In genomic region chr16:30094541-30095165, GRCh38 we compare ENCODE assay signal across 9 cellular contexts. TPM values are rescaled to one million over a fixed set of nuclear protein-coding genes. Genes with fewer than 3 reads are reported as not detected.
DNase-seq lines count a peak whose midpoint lies in the region; ATAC-seq, FAIRE-seq and TF ChIP-seq lines count a peak whose summit lies in the region.
"Had no signal": no experiment of that assay in that cellular context is flagged by ENCODE, and none has a peak within 500 bp of the region (broad histone marks: within the 10 kb centered on the region; RNA-seq: fewer than 3 reads in every experiment).

No MANE protein-coding gene starts in this region.

- H3K4me1 Mint-ChIP-seq in GM23338: peaks cover 18% of the 10 kb centered on the region
- H3K4me1 Mint-ChIP-seq in activated naive CD8-positive, alpha-beta T cell treated with anti-CD3 and anti-CD28 coated beads, Interleukin-2, amount 50 U/mL, for 24 hours: peaks cover 49% of the 10 kb centered on the region

- ATAC-seq in GM23338 (no peak), HG02970 (IDR thresholded peaks at IDR 0.05; ENCODE audit: low FRiP score, unreplicated experiment) (no peak), GM19397 (IDR thresholded peaks at IDR 0.05; ENCODE audit: unreplicated experiment) (no peak)
- ATAC-seq in activated naive CD8-positive, alpha-beta T cell treated with anti-CD3 and anti-CD28 coated beads, Interleukin-2, amount 50 U/mL, for 24 hours: no peak

- dilution Hi-C loops in keratinocyte (cut with MboI; ENCODE audit: extremely low pct_ligation_motif_present, low sequenced_read_pairs): no loop called here

- no peak for TF ChIP-seq POLR2A in spleen (IDR thresholded peaks at IDR 0.05)

- 62 to 89% (median 79%) methylated on average over 3 to 11 of the region's 11 CpGs for WGBS in spleen, 5 donors

- DNase-seq in GM23338 (ENCODE audit: low spot score) (no peak), keratinocyte (ENCODE audit: low read depth, low spot score) (no peak), spleen (peak; percentile 84), cerebellar cortex (ENCODE audit: low spot score) (no peak)
- DNase-seq in activated naive CD8-positive, alpha-beta T cell treated with anti-CD3 and anti-CD28 coated beads, Interleukin-2, amount 50 U/mL, for 24 hours: no peak
- DNase-seq in stimulated activated naive CD4-positive, alpha-beta T cell treated with Interleukin-2 at 50 U/mL for 16 hours (lab: John Stamatoyannopoulos, UW): no peak

- peak overlapping the region; percentile 57 for H3K4me3 Mint-ChIP-seq in GM23338
- peak overlapping the region; percentile 80 for H3K4me3 Mint-ChIP-seq in activated naive CD8-positive, alpha-beta T cell treated with anti-CD3 and anti-CD28 coated beads, Interleukin-2, amount 50 U/mL, for 24 hours

- intact Hi-C loops in spleen (cut with DNase I; ENCODE audit: low total_unique reads): no loop called here

- H3K4me2 ChIP-seq in GM23338 (peak overlapping the region; percentile 86), keratinocyte (ENCODE audit: control insufficient read depth, extremely low read depth, insufficient read depth, low read depth, low read length) (peak overlapping the region; percentile 95)

- H3F3A ChIP-seq in GM23338 (replicated peaks; ENCODE audit: low read depth): peaks cover 40% of the 10 kb centered on the region

- peaks cover 30% of the 10 kb centered on the region for H3K9me3 Mint-ChIP-seq in GM23338
- H3K9me3 Mint-ChIP-seq in activated naive CD8-positive, alpha-beta T cell treated with anti-CD3 and anti-CD28 coated beads, Interleukin-2, amount 50 U/mL, for 24 hours: peaks cover 21% of the 10 kb centered on the region

- 0 out of 2 replicates have a peak, but pooled peaks cover 9% of the 10 kb centered on the region for H3K9me2 ChIP-seq in GM23338 (ENCODE audit: insufficient read depth)

- peaks cover 22% of the 10 kb centered on the region for H3K27me3 Mint-ChIP-seq in GM23338 (ENCODE audit: insufficient read depth, low read depth, poor library complexity)
- no peaks in the 10 kb centered on the region for H3K27me3 Mint-ChIP-seq in activated naive CD8-positive, alpha-beta T cell treated with anti-CD3 and anti-CD28 coated beads, Interleukin-2, amount 50 U/mL, for 24 hours

- H2AFZ ChIP-seq in GM23338 (no peak overlapping the region), keratinocyte (ENCODE audit: control insufficient read depth, low read length) (no peak overlapping the region)

- H3K79me2 ChIP-seq in GM23338 (replicated peaks; ENCODE audit: insufficient read depth): 0 out of 2 replicates have a peak, but pooled peaks cover 8% of the 10 kb centered on the region
- no peaks in the 10 kb centered on the region for H3K79me2 ChIP-seq in keratinocyte (ENCODE audit: control insufficient read depth, insufficient read depth, low read length)

- H3K27ac ChIP-seq in GM23338 (ENCODE audit: low read depth) (peak overlapping the region; percentile 90; the same call in 1 of the 2 replicates), keratinocyte (ENCODE audit: control insufficient read depth, insufficient read depth, low read length) (no peak overlapping the region), spleen (peak overlapping the region; percentile 91 to 98 (median 97))

- H3K36me3 ChIP-seq in GM23338 (ENCODE audit: insufficient read depth): no peaks in the 10 kb centered on the region; the same call in 1 of the 2 replicates
- no peaks in the 10 kb centered on the region for H3K36me3 ChIP-seq in keratinocyte (ENCODE audit: control insufficient read depth in 2 of 2, extremely low read depth in 1 of 2, insufficient read depth in 2 of 2, low read length in 2 of 2)
- peaks cover 0 to 25% (median 15%) of the 10 kb centered on the region in 6 donors for H3K36me3 ChIP-seq in spleen

- H3K9me3 ChIP-seq in keratinocyte (ENCODE audit: control insufficient read depth, low read depth, low read length): peaks cover 5% of the 10 kb centered on the region
- H3K9me3 ChIP-seq in spleen: peaks cover 5 to 34% (median 32%) of the 10 kb centered on the region in 8 donors

- H3K9me1 ChIP-seq in keratinocyte (ENCODE audit: control insufficient read depth, extremely low read depth, insufficient read depth, low read length): no peaks in the 10 kb centered on the region

- H3K27me3 ChIP-seq in GM23338 (ENCODE audit: insufficient read depth): 0 out of 2 replicates have a peak, but pooled peaks cover 3% of the 10 kb centered on the region
- no peaks in the 10 kb centered on the region for H3K27me3 ChIP-seq in keratinocyte (ENCODE audit: control insufficient read depth, extremely low read depth, insufficient read depth, low read length)
- no peaks in the 10 kb centered on the region for H3K27me3 ChIP-seq in spleen (replicated peaks in 1 of 7)

- H3K4me3 ChIP-seq in GM23338 (peak overlapping the region; percentile 68), keratinocyte (ENCODE audit: control insufficient read depth in 2 of 3, extremely low read depth in 1 of 3, insufficient read depth in 2 of 3, low read depth in 1 of 3, low read length in 3 of 3) (peak overlapping the region in 1 of 3 experiments; percentile 56), spleen (peak overlapping the region; percentile 39 to 84 (median 71))

- peaks cover 40% of the 10 kb centered on the region for H3K36me3 Mint-ChIP-seq in GM23338 (ENCODE audit: low read depth)
- peaks cover 25% of the 10 kb centered on the region for H3K36me3 Mint-ChIP-seq in activated naive CD8-positive, alpha-beta T cell treated with anti-CD3 and anti-CD28 coated beads, Interleukin-2, amount 50 U/mL, for 24 hours (ENCODE audit: low read depth)

- H4K20me1 ChIP-seq in GM23338 (replicated peaks; ENCODE audit: insufficient read depth) (no peaks in the 10 kb centered on the region), keratinocyte (ENCODE audit: control insufficient read depth, extremely low read depth, insufficient read depth, low read length) (no peaks in the 10 kb centered on the region)

- no peak for FAIRE-seq in keratinocyte (lab: Jason Lieb, UNC)
- FAIRE-seq: islet of Langerhans had no signal

- TF ChIP-seq CTCF in GM23338 (conservative IDR thresholded peaks at IDR 0.05; ENCODE audit: low read depth in 2 of 2) (no peak), keratinocyte (optimal IDR thresholded peaks at IDR 0.05 in 1 of 3, IDR thresholded peaks at IDR 0.05 in 1 of 3, conservative IDR thresholded peaks at IDR 0.05 in 1 of 3; ENCODE audit: extremely low read depth in 1 of 3, insufficient read depth in 2 of 3, low read length in 3 of 3) (no peak), spleen (IDR thresholded peaks at IDR 0.05 in 8 of 11, conservative IDR thresholded peaks at IDR 0.05 in 3 of 11) (no peak)

- peaks cover 14% of the 10 kb centered on the region for H3K4me1 ChIP-seq in GM23338 (ENCODE audit: insufficient read depth)
- peaks cover 38% of the 10 kb centered on the region for H3K4me1 ChIP-seq in keratinocyte (ENCODE audit: control insufficient read depth, extremely low read depth, insufficient read depth, low read length)
- H3K4me1 ChIP-seq in spleen: peaks cover 33 to 68% (median 60%) of the 10 kb centered on the region in 6 donors

- no peak overlapping the region for H3K9ac ChIP-seq in keratinocyte (ENCODE audit: control insufficient read depth, extremely low read depth, insufficient read depth, low read length)

- H3K27ac Mint-ChIP-seq in GM23338: peak overlapping the region; percentile 74
- peak overlapping the region; percentile 69 for H3K27ac Mint-ChIP-seq in activated naive CD8-positive, alpha-beta T cell treated with anti-CD3 and anti-CD28 coated beads, Interleukin-2, amount 50 U/mL, for 24 hours

RNA-seq across cellular contexts. Expression of gene YPEL3, which starts 1.4 kb away (rescaled TPM):
- 21.8 and 27.8 TPM in 2 replicates for total RNA-seq in GM23338 (2014; rRNA removed; shearing (Covaris generic))
- polyA plus RNA-seq in GM23338 (2016; fragmentation: Nextera tagmentation; extraction: Ambion mirVana) (81.7 and 86.1 TPM in 2 replicates), keratinocyte (13.5 to 16.3 TPM (median 15.7 TPM) in 3 replicates), spleen (100 to 1,000 TPM; 152 to 234 (median 223) TPM)
- 72.9 TPM for polyA plus RNA-seq in keratinocyte (2011; ENCODE audit: low read depth)
- polyA plus RNA-seq in keratinocyte (2011; cell fraction: cytosol; rRNA removed): 9.4 and 21.3 TPM in 2 replicates
- 33.1 and 41.6 TPM in 2 replicates for polyA plus RNA-seq in keratinocyte (2011; cell fraction: nucleus; rRNA removed)
- 23.9 and 110 TPM in 2 replicates for polyA plus RNA-seq in keratinocyte (2012; ENCODE audit: low replicate concordance)
- polyA minus RNA-seq in keratinocyte: 4.7 to 16.4 TPM (median 8.6 TPM) in 3 replicates
- polyA minus RNA-seq in keratinocyte (2011; cell fraction: cytosol; rRNA and poly(A)+ RNA removed): 17.8 TPM
- polyA minus RNA-seq in keratinocyte (2011; cell fraction: nucleus; rRNA and poly(A)+ RNA removed): 6.4 and 7.8 TPM in 2 replicates
- total RNA-seq in spleen: 100 to 1,000 TPM; 108 to 208 (median 127) TPM

RNA-seq across cellular contexts. Expression of gene TBX6, which starts 2.9 kb away (rescaled TPM):
- total RNA-seq in GM23338 (2014; rRNA removed; shearing (Covaris generic)): 1.1 and 2.3 TPM in 2 replicates
- polyA plus RNA-seq in GM23338 (2016; fragmentation: Nextera tagmentation; extraction: Ambion mirVana) (1.9 and 2.4 TPM in 2 replicates), keratinocyte (0.06 to 0.18 TPM (median 0.18 TPM) in 3 replicates), spleen (1 to 10 TPM; 1.4 to 2.2 (median 1.6) TPM)
- 0.77 TPM for polyA plus RNA-seq in keratinocyte (2011; ENCODE audit: low read depth)
- 0.04 and 0.16 TPM in 2 replicates for polyA plus RNA-seq in keratinocyte (2011; cell fraction: cytosol; rRNA removed)
- polyA plus RNA-seq in keratinocyte (2011; cell fraction: nucleus; rRNA removed): 0.32 and 0.61 TPM in 2 replicates
- 0.31 and 0.71 TPM in 2 replicates for polyA plus RNA-seq in keratinocyte (2012; ENCODE audit: low replicate concordance)
- 0.13 TPM in 1 of 3 replicates, not detected in the others for polyA minus RNA-seq in keratinocyte
- polyA minus RNA-seq in keratinocyte (2011; cell fraction: cytosol; rRNA and poly(A)+ RNA removed): not detected
- not detected in 2 replicates for polyA minus RNA-seq in keratinocyte (2011; cell fraction: nucleus; rRNA and poly(A)+ RNA removed)
- 1 to 10 TPM in 5 of 7 donors, under 1 TPM in 1, not detected in 1; 0.66 to 3.4 (median 2.2) TPM for total RNA-seq in spleen

RNA-seq across cellular contexts. Expression of gene GDPD3, which starts 18.7 kb away (rescaled TPM):
- total RNA-seq in GM23338 (2014; rRNA removed; shearing (Covaris generic)): 0.94 TPM in 1 of 2 replicates, not detected in the other
- 1.1 and 1.4 TPM in 2 replicates for polyA plus RNA-seq in GM23338 (2016; fragmentation: Nextera tagmentation; extraction: Ambion mirVana)
- polyA plus RNA-seq in keratinocyte: 0.68 to 1.8 TPM (median 1.1 TPM) in 3 replicates
- 4.8 TPM for polyA plus RNA-seq in keratinocyte (2011; ENCODE audit: low read depth)
- polyA plus RNA-seq in keratinocyte (2011; cell fraction: cytosol; rRNA removed): 0.39 and 0.58 TPM in 2 replicates
- 3.9 and 4.6 TPM in 2 replicates for polyA plus RNA-seq in keratinocyte (2011; cell fraction: nucleus; rRNA removed)
- 0.56 and 12.1 TPM in 2 replicates for polyA plus RNA-seq in keratinocyte (2012; ENCODE audit: low replicate concordance)
- polyA minus RNA-seq in keratinocyte: 0.54 to 1.8 TPM (median 0.76 TPM) in 3 replicates
- polyA minus RNA-seq in keratinocyte (2011; cell fraction: cytosol; rRNA and poly(A)+ RNA removed): not detected
- 0.62 and 1.2 TPM in 2 replicates for polyA minus RNA-seq in keratinocyte (2011; cell fraction: nucleus; rRNA and poly(A)+ RNA removed)
- 10 to 100 TPM in 4 of 7 donors, 1 to 10 TPM in 3; 4.3 to 15.2 (median 10.2) TPM for total RNA-seq in spleen
- polyA plus RNA-seq in spleen: 10 to 100 TPM in 2 of 3 donors, 1 to 10 TPM in 1; 5.1 to 18.0 (median 14.5) TPM

RNA-seq across cellular contexts. Expression of gene PPP4C, which starts 18.9 kb away (rescaled TPM):
- total RNA-seq in GM23338 (2014; rRNA removed; shearing (Covaris generic)): 108 and 120 TPM in 2 replicates
- 169 and 170 TPM in 2 replicates for polyA plus RNA-seq in GM23338 (2016; fragmentation: Nextera tagmentation; extraction: Ambion mirVana)
- 124 to 188 TPM (median 167 TPM) in 3 replicates for polyA plus RNA-seq in keratinocyte
- 101 TPM for polyA plus RNA-seq in keratinocyte (2011; ENCODE audit: low read depth)
- polyA plus RNA-seq in keratinocyte (2011; cell fraction: cytosol; rRNA removed): 113 and 148 TPM in 2 replicates
- polyA plus RNA-seq in keratinocyte (2011; cell fraction: nucleus; rRNA removed): 120 and 128 TPM in 2 replicates
- polyA plus RNA-seq in keratinocyte (2012; ENCODE audit: low replicate concordance): 113 and 135 TPM in 2 replicates
- 294 to 472 TPM (median 388 TPM) in 3 replicates for polyA minus RNA-seq in keratinocyte
- polyA minus RNA-seq in keratinocyte (2011; cell fraction: cytosol; rRNA and poly(A)+ RNA removed): 300 TPM
- 58.5 and 62.4 TPM in 2 replicates for polyA minus RNA-seq in keratinocyte (2011; cell fraction: nucleus; rRNA and poly(A)+ RNA removed)
- 10 to 100 TPM; 43.9 to 88.6 (median 74.8) TPM for total RNA-seq in spleen
- 100 to 1,000 TPM in 1 of 3 donors, 10 to 100 TPM in 2; 73.0 to 128 (median 91.1) TPM for polyA plus RNA-seq in spleen

RNA-seq across cellular contexts. Expression of gene MAPK3, which starts 28.4 kb away (rescaled TPM):
- 14.5 and 22.4 TPM in 2 replicates for total RNA-seq in GM23338 (2014; rRNA removed; shearing (Covaris generic))
- 17.9 and 19.7 TPM in 2 replicates for polyA plus RNA-seq in GM23338 (2016; fragmentation: Nextera tagmentation; extraction: Ambion mirVana)
- 42.0 to 64.9 TPM (median 60.8 TPM) in 3 replicates for polyA plus RNA-seq in keratinocyte
- 17.1 TPM for polyA plus RNA-seq in keratinocyte (2011; ENCODE audit: low read depth)
- polyA plus RNA-seq in keratinocyte (2011; cell fraction: cytosol; rRNA removed): 39.8 and 53.0 TPM in 2 replicates
- 29.3 and 44.4 TPM in 2 replicates for polyA plus RNA-seq in keratinocyte (2011; cell fraction: nucleus; rRNA removed)
- polyA plus RNA-seq in keratinocyte (2012; ENCODE audit: low replicate concordance): 35.7 and 38.6 TPM in 2 replicates
- 14.6 to 78.5 TPM (median 33.3 TPM) in 3 replicates for polyA minus RNA-seq in keratinocyte
- 35.3 TPM for polyA minus RNA-seq in keratinocyte (2011; cell fraction: cytosol; rRNA and poly(A)+ RNA removed)
- 5.7 and 9.9 TPM in 2 replicates for polyA minus RNA-seq in keratinocyte (2011; cell fraction: nucleus; rRNA and poly(A)+ RNA removed)
- 100 to 1,000 TPM in 1 of 7 donors, 10 to 100 TPM in 6; 42.3 to 117 (median 93.0) TPM for total RNA-seq in spleen
- polyA plus RNA-seq in spleen: 10 to 100 TPM; 28.3 to 61.4 (median 32.8) TPM
